In the genomic region with DNA sequence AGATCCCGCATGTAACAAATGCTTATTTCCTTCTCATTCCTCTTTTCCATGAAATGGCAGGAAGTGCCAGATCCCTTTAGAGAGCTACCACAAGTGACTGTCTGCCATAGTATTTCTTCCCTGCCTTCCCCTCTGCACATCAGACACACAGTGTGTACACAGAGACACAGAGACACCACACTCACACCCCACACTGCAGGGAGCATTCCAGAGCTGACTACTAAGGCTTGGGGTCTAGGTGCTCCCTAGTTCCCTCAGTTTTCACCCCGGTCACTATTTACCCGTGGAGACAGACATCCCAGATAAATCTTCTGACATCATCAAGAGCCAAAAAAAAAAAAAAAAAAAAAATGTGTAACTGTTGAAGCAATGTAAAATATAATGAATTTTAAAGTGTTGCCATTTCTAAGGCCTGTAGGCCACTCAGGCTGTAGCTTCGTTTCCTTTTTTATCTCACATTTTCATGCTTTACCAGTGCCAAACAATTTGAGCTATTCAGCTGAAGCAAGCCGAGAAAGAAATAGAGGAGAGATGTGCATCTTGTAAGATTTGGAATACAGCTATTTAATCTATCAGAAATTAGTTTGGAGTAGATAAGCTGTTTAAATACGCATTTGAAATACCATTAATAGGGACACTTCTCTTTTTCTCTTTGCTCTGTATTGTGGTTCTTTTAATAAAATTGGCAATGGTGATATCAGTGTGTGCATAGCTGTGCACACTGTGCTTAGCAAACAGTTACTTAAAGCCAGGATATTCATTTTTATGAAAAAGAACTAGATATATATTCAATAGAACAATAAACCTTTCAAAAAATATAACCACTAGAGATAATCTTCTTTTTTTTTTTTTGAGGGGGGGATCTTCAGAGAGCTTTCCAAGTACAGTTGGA, we compare ENCODE assay signal across 25 cellular contexts.
DNase-seq lines count a peak whose midpoint lies in the region; ATAC-seq, FAIRE-seq and TF ChIP-seq lines count a peak whose summit lies in the region.
"Had no signal": no experiment of that assay in that cellular context is flagged by ENCODE, and none has a peak within 500 bp of the region (broad histone marks: within the 10 kb centered on the region; RNA-seq: fewer than 3 reads in every experiment).

No MANE protein-coding gene starts in this region.

- H2BK15ac ChIP-seq in H1 (ENCODE audit: low read length), result no peak overlapping the region

- no peaks in the 10 kb centered on the region for H3K79me1 ChIP-seq in H1 (ENCODE audit: low read depth, low read length)

- H3K4me3 ChIP-seq in H1 (ENCODE audit: extremely low read depth in 1 of 4, insufficient read depth in 2 of 4, low read depth in 3 of 4, low read length in 4 of 4), result no peak overlapping the region
- H3K4me3 ChIP-seq: BLaER1, coronary artery, MG63, mucosa of descending colon, stomach had no signal

- H2BK20ac ChIP-seq in H1 (ENCODE audit: low read length), result peak overlapping the region; percentile 88; the same call in 1 of the 2 replicates

- no peak overlapping the region for H3K4me3 Mint-ChIP-seq in activated T-cell treated with anti-CD3 and anti-CD28 coated beads, Interleukin-2, amount 50 U/mL, for 24 hours
- H3K4me3 Mint-ChIP-seq in activated T-cell treated with anti-CD3 and anti-CD28 coated beads, Interleukin-2, amount 50 U/mL, for 4 hours, result no peak overlapping the region
- H3K4me3 Mint-ChIP-seq in mesothelial cell of epicardium, result no peak overlapping the region
- H3K4me3 Mint-ChIP-seq in type B pancreatic cell, result peak overlapping the region; percentile 35
- H3K4me3 Mint-ChIP-seq: activated naive CD4-positive, alpha-beta T cell treated with anti-CD3 and anti-CD28 coated beads for 36 hours; T-helper 17 cell had no signal

- FAIRE-seq in H1 (lab: Jason Lieb, UNC), result no peak
- FAIRE-seq: D721Med, endothelial cell of umbilical vein had no signal

- H3K36me3 ChIP-seq in H1 (ENCODE audit: control insufficient read depth in 2 of 4, insufficient read depth in 4 of 4, low read length in 3 of 4), result no peaks in the 10 kb centered on the region
- H3K36me3 ChIP-seq: BLaER1, MG63, stomach, WERI-Rb-1 had no signal

- ATAC-seq in activated T-cell treated with anti-CD3 and anti-CD28 coated beads, Interleukin-2, amount 50 U/mL, for 4 hours, result no peak
- ATAC-seq: HCT116, mucosa of descending colon, T-helper 17 cell had no signal

- no peak overlapping the region for H2BK120ac ChIP-seq in H1 (replicated peaks; ENCODE audit: low read depth, low read length)

- no peak overlapping the region for H3K18ac ChIP-seq in H1 (ENCODE audit: extremely low read depth, low read length)

- no peak for TF ChIP-seq EP300 in H1 (IDR thresholded peaks at IDR 0.05; ENCODE audit: borderline replicate concordance in 1 of 2, low read depth in 2 of 2, low read length in 2 of 2)

- H2AK5ac ChIP-seq in H1 (ENCODE audit: low read depth, low read length), result no peak overlapping the region

- H3K9me3 Mint-ChIP-seq in activated T-cell treated with anti-CD3 and anti-CD28 coated beads, Interleukin-2, amount 50 U/mL, for 24 hours, result no peaks in the 10 kb centered on the region
- no peaks in the 10 kb centered on the region for H3K9me3 Mint-ChIP-seq in activated T-cell treated with anti-CD3 and anti-CD28 coated beads, Interleukin-2, amount 50 U/mL, for 4 hours
- H3K9me3 Mint-ChIP-seq in mesothelial cell of epicardium (no peaks in the 10 kb centered on the region), type B pancreatic cell (no peaks in the 10 kb centered on the region)
- H3K9me3 Mint-ChIP-seq: activated naive CD4-positive, alpha-beta T cell treated with anti-CD3 and anti-CD28 coated beads for 36 hours had no signal

- H3K56ac ChIP-seq in H1 (replicated peaks; ENCODE audit: insufficient read length, low read depth, low read length), result no peak overlapping the region

- 80% methylated on average over 6 of the region's 6 CpGs; no CpG with 5 or more reads in 1 of the 2 experiments for WGBS in H1 (ENCODE audit: extremely low coverage in 1 of 2, insufficient coverage in 1 of 2, insufficient read length in 1 of 2, insufficient replicate concordance in 2 of 2, low coverage in 1 of 2, low lambda C conversion rate in 2 of 2, missing lambda C conversion rate in 1 of 2), 2 experiments

- H4K91ac ChIP-seq in H1 (replicated peaks; ENCODE audit: insufficient read length, low read length), result no peak overlapping the region

- H4K5ac ChIP-seq in H1 (ENCODE audit: insufficient read length, low read depth, low read length), result no peak overlapping the region

- H3K9me3 ChIP-seq in H1 (ENCODE audit: insufficient read depth in 2 of 2, low read depth in 1 of 2, low read length in 1 of 2), result no peaks in the 10 kb centered on the region
- H3K9me3 ChIP-seq: BLaER1, MG63, mucosa of descending colon, stomach had no signal

- no peak for TF ChIP-seq POLR2A in H1 (IDR thresholded peaks at IDR 0.05; ENCODE audit: control extremely low read depth in 1 of 2, low read depth in 2 of 2, low read length in 2 of 2)

- TF ChIP-seq RAD21 in H1 (IDR thresholded peaks at IDR 0.05 in 1 of 2, conservative IDR thresholded peaks at IDR 0.05 in 1 of 2; ENCODE audit: low read depth in 2 of 2, low read length in 2 of 2), result no peak

- POLR2A ChIA-PET in H1 (lab: Charles Lee; ENCODE audit: partially characterized antibody), result interaction anchor here (0.7 kb wide), 1 partner anchor 172 kb away, joined by 3 read pairs; no protein-coding TSS in a partner anchor

- no peak overlapping the region for H3K9ac ChIP-seq in H1 (replicated peaks in 1 of 4; ENCODE audit: extremely low read depth in 1 of 4, low read depth in 3 of 4, low read length in 3 of 4)
- H3K9ac ChIP-seq: BLaER1 had no signal

- no peak overlapping the region for H2BK5ac ChIP-seq in H1 (ENCODE audit: low read depth, low read length)

- H4K8ac ChIP-seq in H1 (ENCODE audit: extremely low read depth, insufficient read depth, low read length), result no peak overlapping the region

- H3K27ac Mint-ChIP-seq in activated T-cell treated with anti-CD3 and anti-CD28 coated beads, Interleukin-2, amount 50 U/mL, for 24 hours, result peak overlapping the region; percentile 12
- peak overlapping the region; percentile 87 for H3K27ac Mint-ChIP-seq in mesothelial cell of epicardium
- peak overlapping the region; percentile 52 for H3K27ac Mint-ChIP-seq in type B pancreatic cell
- H3K27ac Mint-ChIP-seq: activated naive CD4-positive, alpha-beta T cell treated with anti-CD3 and anti-CD28 coated beads for 36 hours; T-helper 17 cell had no signal

- H3K27ac ChIP-seq in H1 (ENCODE audit: low read depth, low read length), result no peak overlapping the region
- H3K27ac ChIP-seq: BLaER1, coronary artery, WERI-Rb-1 had no signal

- H3K27me3 Mint-ChIP-seq in activated T-cell treated with anti-CD3 and anti-CD28 coated beads, Interleukin-2, amount 50 U/mL, for 24 hours, result peaks cover 4% of the 10 kb centered on the region
- peaks cover 3% of the 10 kb centered on the region for H3K27me3 Mint-ChIP-seq in activated T-cell treated with anti-CD3 and anti-CD28 coated beads, Interleukin-2, amount 50 U/mL, for 4 hours (ENCODE audit: low read depth)
- H3K27me3 Mint-ChIP-seq in mesothelial cell of epicardium (ENCODE audit: low read depth) (no peaks in the 10 kb centered on the region), type B pancreatic cell (no peaks in the 10 kb centered on the region)

- DNase-seq in activated T-cell treated with anti-CD3 and anti-CD28 coated beads, Interleukin-2, amount 50 U/mL, for 24 hours, result no peak
- no peak for DNase-seq in activated T-cell treated with anti-CD3 and anti-CD28 coated beads, Interleukin-2, amount 50 U/mL, for 4 hours
- DNase-seq in H1 (ENCODE audit: low read depth in 1 of 2, low spot score in 2 of 2) (no peak), mesothelial cell of epicardium (ENCODE audit: low spot score in 2 of 2, unreplicated experiment in 2 of 2) (no peak), type B pancreatic cell (ENCODE audit: extremely low spot score, unreplicated experiment) (no peak), islet precursor cell (no peak), SIG-M5 (lab: John Stamatoyannopoulos, UW) (no peak), T-helper 2 cell (no peak)
- DNase-seq: activated CD4-positive, alpha-beta T cell treated with anti-CD3 and anti-CD28 coated beads, Interleukin-2, amount 50 U/mL, for 4 hours; activated naive CD4-positive, alpha-beta T cell treated with anti-CD3 and anti-CD28 coated beads for 36 hours; activated T-cell treated with anti-CD3 and anti-CD28 coated beads for 4 hours; GDM1; hypothalamus; MG63; mucosa of descending colon; NCI-H1694; NCI-H82; stomach; T-helper 17 cell; WERI-Rb-1 had no signal

- H3K4me1 ChIP-seq in H1 (replicated peaks in 1 of 4; ENCODE audit: control insufficient read depth in 3 of 4, insufficient read depth in 4 of 4, low read length in 3 of 4), result peaks cover 0 to 5% (median 0%) of the 10 kb centered on the region in 4 experiments; a peak in 2 of 7 replicates
- H3K4me1 ChIP-seq: BLaER1 had no signal

- H3K14ac ChIP-seq in H1 (ENCODE audit: insufficient read length), result no peak overlapping the region

- no peaks in the 10 kb centered on the region for H3K79me2 ChIP-seq in H1 (ENCODE audit: control insufficient read depth in 1 of 2, insufficient read depth in 2 of 2, low read length in 2 of 2)

- H3K4me2 ChIP-seq in H1 (ENCODE audit: insufficient read depth in 1 of 2, low read depth in 2 of 2, low read length in 2 of 2), result no peak overlapping the region
- H3K4me2 ChIP-seq: BLaER1 had no signal

- H3K23ac ChIP-seq in H1 (ENCODE audit: insufficient read length), result no peak overlapping the region

- H3K4ac ChIP-seq in H1 (replicated peaks; ENCODE audit: insufficient read length, low read depth, low read length), result no peak overlapping the region

- H4K20me1 ChIP-seq in H1 (replicated peaks in 1 of 2; ENCODE audit: control insufficient read depth in 1 of 2, insufficient read depth in 2 of 2, low read length in 2 of 2), result no peaks in the 10 kb centered on the region
- H4K20me1 ChIP-seq: BLaER1 had no signal

- peak overlapping the region; percentile 90 for H2AFZ ChIP-seq in H1 (ENCODE audit: low read length)

- CTCF ChIA-PET in H1 (lab: Charles Lee; ENCODE audit: partially characterized antibody), result interaction anchor here (0.6 to 2.4 kb wide), 17 partner anchors 8 to 908 kb away, joined by 3 to 21 read pairs (median 3); no protein-coding TSS in a partner anchor

- H2BK12ac ChIP-seq in H1 (ENCODE audit: low read depth, low read length), result peak overlapping the region; percentile 91

- no peaks in the 10 kb centered on the region for H3K23me2 ChIP-seq in H1 (ENCODE audit: low read depth, low read length)

- H3K4me1 Mint-ChIP-seq in activated T-cell treated with anti-CD3 and anti-CD28 coated beads, Interleukin-2, amount 50 U/mL, for 24 hours (ENCODE audit: low read depth), result peaks cover 24% of the 10 kb centered on the region
- H3K4me1 Mint-ChIP-seq in activated T-cell treated with anti-CD3 and anti-CD28 coated beads, Interleukin-2, amount 50 U/mL, for 4 hours (ENCODE audit: low read depth), result no peaks in the 10 kb centered on the region
- peaks cover 56% of the 10 kb centered on the region for H3K4me1 Mint-ChIP-seq in mesothelial cell of epicardium
- peaks cover 35% of the 10 kb centered on the region for H3K4me1 Mint-ChIP-seq in type B pancreatic cell (ENCODE audit: unreplicated experiment)

- TF ChIP-seq CTCF in H1 (IDR thresholded peaks at IDR 0.05; ENCODE audit: control extremely low read depth in 1 of 3, insufficient read depth in 1 of 3, low read depth in 1 of 3, low read length in 3 of 3) (no peak), mesothelial cell of epicardium (IDR thresholded peaks at IDR 0.05; ENCODE audit: unreplicated experiment) (no peak), type B pancreatic cell (conservative IDR thresholded peaks at IDR 0.05) (no peak)

- H3K36me3 Mint-ChIP-seq in activated T-cell treated with anti-CD3 and anti-CD28 coated beads, Interleukin-2, amount 50 U/mL, for 24 hours (ENCODE audit: low read depth), result no peaks in the 10 kb centered on the region
- no peaks in the 10 kb centered on the region for H3K36me3 Mint-ChIP-seq in activated T-cell treated with anti-CD3 and anti-CD28 coated beads, Interleukin-2, amount 50 U/mL, for 4 hours (ENCODE audit: insufficient read depth)
- H3K36me3 Mint-ChIP-seq in mesothelial cell of epicardium (no peaks in the 10 kb centered on the region), type B pancreatic cell (peaks cover 7% of the 10 kb centered on the region)

- no peaks in the 10 kb centered on the region for H3K27me3 ChIP-seq in H1 (replicated peaks in 1 of 4; ENCODE audit: control insufficient read depth in 3 of 4, extremely low read depth in 1 of 4, insufficient read depth in 3 of 4, low read length in 3 of 4)
- H3K27me3 ChIP-seq: BLaER1, MG63, stomach had no signal

Comparison
In these comparisons a context has a peak if more than half of its experiments do, and no peak if none do; other contexts are left out.
1. H3K27ac Mint-ChIP-seq: peak in every context shown above with its lines; median percentile 87 in mesothelial cell of epicardium; 52 in type B pancreatic cell; 12 in activated T-cell treated with anti-CD3 and anti-CD28 coated beads, Interleukin-2, amount 50 U/mL, for 24 hours.